ENCODE assay signal across 1 cellular context in genomic region chr17:37358830-37359681, GRCh38.
TF ChIP-seq lines count a peak whose summit lies in the region.

No MANE protein-coding gene starts in this region.

TF ChIP-seq in HepG2, 621 proteins besides CTCF, POLR2A, EP300 and RAD21 (continued from another document and continues in another):
- TF ChIP-seq HNF1A (IDR thresholded peaks at IDR 0.05; ENCODE audit: low read depth) (no peak), HNF1A (CRISPR knock-in tag; IDR thresholded peaks at IDR 0.05; ENCODE audit: borderline replicate concordance) (no peak; the same call in 1 of the 2 replicates), POLR2G (IDR thresholded peaks at IDR 0.05; ENCODE audit: low read depth, low read length) (peak; percentile 79), SKI (IDR thresholded peaks at IDR 0.05; ENCODE audit: partially characterized antibody) (peak; percentile 90), MAZ (IDR thresholded peaks at IDR 0.05; ENCODE audit: borderline replicate concordance, low read depth, low read length) (peak; percentile 65), MAZ (CRISPR knock-in tag; IDR thresholded peaks at IDR 0.05; ENCODE audit: low read depth) (peak; percentile 60), PBX2 (CRISPR knock-in tag; IDR thresholded peaks at IDR 0.05) (no peak), ZNF543 (CRISPR knock-in tag; IDR thresholded peaks at IDR 0.05) (peak; percentile 64; the same call in 1 of the 2 replicates), SMARCE1 (IDR thresholded peaks at IDR 0.05; ENCODE audit: borderline replicate concordance) (no peak), PAWR (CRISPR knock-in tag; IDR thresholded peaks at IDR 0.05; ENCODE audit: borderline replicate concordance) (no peak), TCF7L2 (IDR thresholded peaks at IDR 0.05; ENCODE audit: low read depth, low read length) (no peak), KDM6A (CRISPR knock-in tag; IDR thresholded peaks at IDR 0.05; ENCODE audit: low read depth) (no peak), TERF1 (CRISPR knock-in tag; IDR thresholded peaks at IDR 0.05) (no peak), ZIK1 (CRISPR knock-in tag; IDR thresholded peaks at IDR 0.05; ENCODE audit: borderline replicate concordance, low read depth) (no peak; the same call in 1 of the 2 replicates), ZHX1 (CRISPR knock-in tag; IDR thresholded peaks at IDR 0.05; ENCODE audit: low read depth) (0 out of 2 replicates have a peak, but pooled peaks have one; percentile 43), ZNF652 (CRISPR knock-in tag; IDR thresholded peaks at IDR 0.05; ENCODE audit: borderline replicate concordance, low read depth) (no peak), HMG20B (CRISPR knock-in tag; conservative IDR thresholded peaks at IDR 0.05) (no peak), IRF2 (CRISPR knock-in tag; IDR thresholded peaks at IDR 0.05) (no peak; the same call in 1 of the 2 replicates), SRSF1 (optimal IDR thresholded peaks at IDR 0.05; ENCODE audit: low read depth, low read length) (no peak), KLF13 (CRISPR knock-in tag; IDR thresholded peaks at IDR 0.05) (no peak), ZFP36L2 (CRISPR knock-in tag; IDR thresholded peaks at IDR 0.05) (no peak), HMGA1 (CRISPR knock-in tag; conservative IDR thresholded peaks at IDR 0.05) (no peak), ETV5 (CRISPR knock-in tag; IDR thresholded peaks at IDR 0.05; ENCODE audit: borderline replicate concordance) (peak; percentile 29; the same call in 1 of the 2 replicates), ZBTB21 (CRISPR knock-in tag; IDR thresholded peaks at IDR 0.05) (no peak), AKNA (CRISPR knock-in tag; IDR thresholded peaks at IDR 0.05; ENCODE audit: borderline replicate concordance) (0 out of 2 replicates have a peak, but pooled peaks have one; percentile 68), ZNF720 (CRISPR knock-in tag; IDR thresholded peaks at IDR 0.05) (no peak), JUNB (CRISPR knock-in tag; IDR thresholded peaks at IDR 0.05; ENCODE audit: borderline replicate concordance) (no peak), PHF21A (CRISPR knock-in tag; IDR thresholded peaks at IDR 0.05) (peak; percentile 55; the same call in 1 of the 2 replicates), GTF3A (CRISPR knock-in tag; conservative IDR thresholded peaks at IDR 0.05) (0 out of 2 replicates have a peak, but pooled peaks have one; percentile 21)
- TF ChIP-seq, protein P1, sequence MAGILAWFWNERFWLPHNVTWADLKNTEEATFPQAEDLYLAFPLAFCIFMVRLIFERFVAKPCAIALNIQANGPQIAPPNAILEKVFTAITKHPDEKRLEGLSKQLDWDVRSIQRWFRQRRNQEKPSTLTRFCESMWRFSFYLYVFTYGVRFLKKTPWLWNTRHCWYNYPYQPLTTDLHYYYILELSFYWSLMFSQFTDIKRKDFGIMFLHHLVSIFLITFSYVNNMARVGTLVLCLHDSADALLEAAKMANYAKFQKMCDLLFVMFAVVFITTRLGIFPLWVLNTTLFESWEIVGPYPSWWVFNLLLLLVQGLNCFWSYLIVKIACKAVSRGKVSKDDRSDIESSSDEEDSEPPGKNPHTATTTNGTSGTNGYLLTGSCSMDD (CRISPR knock-in tag; IDR thresholded peaks at IDR 0.05), result no peak
- TF ChIP-seq, protein P2, sequence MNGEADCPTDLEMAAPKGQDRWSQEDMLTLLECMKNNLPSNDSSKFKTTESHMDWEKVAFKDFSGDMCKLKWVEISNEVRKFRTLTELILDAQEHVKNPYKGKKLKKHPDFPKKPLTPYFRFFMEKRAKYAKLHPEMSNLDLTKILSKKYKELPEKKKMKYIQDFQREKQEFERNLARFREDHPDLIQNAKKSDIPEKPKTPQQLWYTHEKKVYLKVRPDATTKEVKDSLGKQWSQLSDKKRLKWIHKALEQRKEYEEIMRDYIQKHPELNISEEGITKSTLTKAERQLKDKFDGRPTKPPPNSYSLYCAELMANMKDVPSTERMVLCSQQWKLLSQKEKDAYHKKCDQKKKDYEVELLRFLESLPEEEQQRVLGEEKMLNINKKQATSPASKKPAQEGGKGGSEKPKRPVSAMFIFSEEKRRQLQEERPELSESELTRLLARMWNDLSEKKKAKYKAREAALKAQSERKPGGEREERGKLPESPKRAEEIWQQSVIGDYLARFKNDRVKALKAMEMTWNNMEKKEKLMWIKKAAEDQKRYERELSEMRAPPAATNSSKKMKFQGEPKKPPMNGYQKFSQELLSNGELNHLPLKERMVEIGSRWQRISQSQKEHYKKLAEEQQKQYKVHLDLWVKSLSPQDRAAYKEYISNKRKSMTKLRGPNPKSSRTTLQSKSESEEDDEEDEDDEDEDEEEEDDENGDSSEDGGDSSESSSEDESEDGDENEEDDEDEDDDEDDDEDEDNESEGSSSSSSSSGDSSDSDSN (CRISPR knock-in tag; IDR thresholded peaks at IDR 0.05), result peak; percentile 87
- TF ChIP-seq, protein P3, sequence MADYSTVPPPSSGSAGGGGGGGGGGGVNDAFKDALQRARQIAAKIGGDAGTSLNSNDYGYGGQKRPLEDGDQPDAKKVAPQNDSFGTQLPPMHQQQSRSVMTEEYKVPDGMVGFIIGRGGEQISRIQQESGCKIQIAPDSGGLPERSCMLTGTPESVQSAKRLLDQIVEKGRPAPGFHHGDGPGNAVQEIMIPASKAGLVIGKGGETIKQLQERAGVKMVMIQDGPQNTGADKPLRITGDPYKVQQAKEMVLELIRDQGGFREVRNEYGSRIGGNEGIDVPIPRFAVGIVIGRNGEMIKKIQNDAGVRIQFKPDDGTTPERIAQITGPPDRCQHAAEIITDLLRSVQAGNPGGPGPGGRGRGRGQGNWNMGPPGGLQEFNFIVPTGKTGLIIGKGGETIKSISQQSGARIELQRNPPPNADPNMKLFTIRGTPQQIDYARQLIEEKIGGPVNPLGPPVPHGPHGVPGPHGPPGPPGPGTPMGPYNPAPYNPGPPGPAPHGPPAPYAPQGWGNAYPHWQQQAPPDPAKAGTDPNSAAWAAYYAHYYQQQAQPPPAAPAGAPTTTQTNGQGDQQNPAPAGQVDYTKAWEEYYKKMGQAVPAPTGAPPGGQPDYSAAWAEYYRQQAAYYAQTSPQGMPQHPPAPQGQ (CRISPR knock-in tag; IDR thresholded peaks at IDR 0.05; ENCODE audit: borderline replicate concordance), result no peak
